In the genomic region with DNA sequence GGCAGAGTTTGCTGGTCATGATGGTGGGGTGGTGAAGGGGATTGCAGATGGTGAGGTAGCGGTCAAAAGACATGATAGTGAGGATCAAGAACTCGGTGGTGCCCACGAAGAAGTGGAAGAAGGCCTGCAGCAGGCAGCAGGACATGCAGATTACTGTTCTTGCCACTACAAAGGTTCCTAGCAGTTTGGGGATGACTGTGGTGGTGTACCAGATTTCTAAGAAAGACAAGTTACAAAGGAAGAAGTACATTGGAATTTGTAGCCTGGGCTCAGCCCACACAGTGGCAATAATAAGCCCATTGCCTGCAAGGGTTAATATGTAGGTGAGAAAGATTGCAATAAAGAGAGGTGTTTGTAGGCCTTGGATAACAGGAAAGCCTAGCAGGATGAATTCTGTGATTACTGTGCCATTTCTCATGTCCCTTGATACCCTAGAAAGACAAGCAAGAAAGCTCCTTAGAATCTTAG, we compare ENCODE assay signal across 25 cellular contexts. TPM values are rescaled to one million over a fixed set of nuclear protein-coding genes. Genes with fewer than 3 reads are reported as not detected.
"Had no signal": no experiment of that assay in that cellular context is flagged by ENCODE, and none has a peak within 500 bp of the region (broad histone marks: within the 10 kb centered on the region; RNA-seq: fewer than 3 reads in every experiment).

A gene with protein sequence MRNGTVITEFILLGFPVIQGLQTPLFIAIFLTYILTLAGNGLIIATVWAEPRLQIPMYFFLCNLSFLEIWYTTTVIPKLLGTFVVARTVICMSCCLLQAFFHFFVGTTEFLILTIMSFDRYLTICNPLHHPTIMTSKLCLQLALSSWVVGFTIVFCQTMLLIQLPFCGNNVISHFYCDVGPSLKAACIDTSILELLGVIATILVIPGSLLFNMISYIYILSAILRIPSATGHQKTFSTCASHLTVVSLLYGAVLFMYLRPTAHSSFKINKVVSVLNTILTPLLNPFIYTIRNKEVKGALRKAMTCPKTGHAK (minus strand): TSS at position 418 of the 468 bp plus-strand sequence. CDS start 0 bp downstream, at position 418.

- H3K9me3 Mint-ChIP-seq: activated T-cell treated with anti-CD3 and anti-CD28 coated beads, Interleukin-2, amount 50 U/mL, for 72 hours had no signal

- H3K27ac Mint-ChIP-seq: activated naive CD8-positive, alpha-beta T cell; activated T-cell treated with anti-CD3 and anti-CD28 coated beads, Interleukin-2, amount 50 U/mL, for 72 hours had no signal

- DNase-seq: activated CD4-positive, alpha-beta T cell treated with anti-CD3 and anti-CD28 coated beads, Interleukin-2, amount 50 U/mL, for 1 hour; activated CD8-positive, alpha-beta memory T cell treated with anti-CD3 and anti-CD28 coated beads for 24 hours; activated effector memory CD4-positive, alpha-beta T cell treated with Interleukin-2 at 50 U/mL for 16 hours; activated naive CD4-positive, alpha-beta T cell; activated T-cell treated with anti-CD3 and anti-CD28 coated beads, Interleukin-2, amount 50 U/mL, for 72 hours; adrenal gland; anterior cingulate cortex; cerebellar nuclear complex; Karpas-422; NCI-H1048; NCI-H146; NCI-H187 treated with DMSO at 0.1 percent for 48 hours; NCI-H2081 treated with DMSO at 0.1 percent for 48 hours; NCI-H446 treated with DMSO at 0.1 percent for 48 hours; NCI-H524 treated with DMSO at 0.1 percent for 48 hours; NCI-H82; NK-92 treated with Interleukin-12 subunit alpha and Interleukin-12 subunit beta, amount 100 ng/mL, for 24 hours; Right ventricle myocardium superior; RPMI8226; SJCRH30; SK-N-SH had no signal

- ATAC-seq: K562, Panc1 had no signal

- H3K4me3 Mint-ChIP-seq: activated naive CD8-positive, alpha-beta T cell; activated T-cell treated with anti-CD3 and anti-CD28 coated beads, Interleukin-2, amount 50 U/mL, for 72 hours had no signal

RNA-seq across cellular contexts. Expression of the gene that starts here (rescaled TPM):
- total RNA-seq: activated T-cell treated with anti-CD3 and anti-CD28 coated beads, Interleukin-2, amount 50 U/mL, for 72 hours; adrenal gland; cardiac septum; K562; Right ventricle myocardium superior; SJCRH30 had no signal
